In the genomic region with DNA sequence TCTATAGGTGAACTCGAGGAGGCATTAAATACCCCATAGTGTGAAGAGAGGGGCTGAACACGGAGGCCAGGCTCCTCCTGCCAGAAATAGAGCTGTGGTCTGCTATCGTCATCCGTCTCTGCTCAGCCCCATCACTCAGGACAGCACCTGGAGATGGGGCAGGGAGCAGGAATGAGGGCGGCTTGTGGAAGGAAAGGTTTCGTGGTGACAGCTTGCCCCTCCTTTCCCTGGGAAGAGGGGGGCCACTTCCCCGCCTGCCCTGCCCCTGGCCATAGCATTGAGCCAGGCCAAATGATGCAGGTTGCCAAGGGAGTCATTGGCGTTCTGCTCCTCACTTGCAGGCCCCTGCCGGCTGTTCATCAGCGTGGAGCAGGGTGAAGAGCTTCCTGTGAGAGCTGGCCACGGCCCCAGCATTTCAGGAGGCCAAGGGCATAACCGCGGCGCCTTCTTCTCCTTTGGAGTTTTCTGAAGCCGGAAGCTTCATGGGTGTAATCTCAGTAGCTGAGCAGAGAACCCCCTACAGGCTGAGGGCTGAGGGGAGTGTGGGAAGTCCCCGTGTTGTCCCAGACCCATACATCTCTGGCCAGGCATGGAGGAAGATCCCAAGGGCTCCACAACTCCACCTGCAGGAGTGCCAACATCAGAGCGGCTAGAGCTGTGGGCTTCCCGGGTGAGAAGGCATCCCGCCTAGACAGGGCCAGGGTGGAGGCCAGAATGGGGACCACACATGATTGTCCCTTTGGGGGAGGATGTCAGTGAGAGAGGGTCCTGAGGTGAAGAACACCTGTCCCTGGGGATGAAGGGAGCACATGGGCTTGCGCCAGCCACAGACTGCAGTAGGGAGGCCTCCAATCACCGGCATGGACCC, we compare ENCODE assay signal across 18 cellular contexts.
DNase-seq lines count a peak whose midpoint lies in the region; ATAC-seq, FAIRE-seq and TF ChIP-seq lines count a peak whose summit lies in the region.
"Had no signal": no experiment of that assay in that cellular context is flagged by ENCODE, and none has a peak within 500 bp of the region (broad histone marks: within the 10 kb centered on the region; RNA-seq: fewer than 3 reads in every experiment).

No MANE protein-coding gene starts in this region.

- H3K9me3 Mint-ChIP-seq in activated CD4-positive, alpha-beta T cell treated with anti-CD3 and anti-CD28 coated beads, Interleukin-2, amount 10 ng/mL, durations not matched to agents 24 days and 14 days: no peaks in the 10 kb centered on the region
- H3K9me3 Mint-ChIP-seq: CD4-positive, alpha-beta T cell had no signal

- no peaks in the 10 kb centered on the region for H3K4me1 Mint-ChIP-seq in activated CD4-positive, alpha-beta T cell treated with anti-CD3 and anti-CD28 coated beads, Interleukin-2, amount 10 ng/mL, durations not matched to agents 24 days and 14 days

- no peaks in the 10 kb centered on the region for H3K36me3 Mint-ChIP-seq in activated CD4-positive, alpha-beta T cell treated with anti-CD3 and anti-CD28 coated beads, Interleukin-2, amount 10 ng/mL, durations not matched to agents 24 days and 14 days (ENCODE audit: low read depth)

- WGBS in right cardiac atrium: 78% methylated on average over 21 of the region's 21 CpGs
- 55% methylated on average over 20 of the region's 21 CpGs for WGBS in HepG2 (ENCODE audit: low lambda C conversion rate)

- CTCF ChIA-PET in HepG2 (lab: Yijun Ruan, JAX; ENCODE audit: low intra/inter-chr PET ratio, low total read pairs): no interaction called here

- TF ChIP-seq EP300 in HepG2 (IDR thresholded peaks at IDR 0.05; ENCODE audit: low read depth in 2 of 2, low read length in 2 of 2): no peak
- no peak for TF ChIP-seq EP300 in HepG2 (CRISPR knock-in tag; IDR thresholded peaks at IDR 0.05; ENCODE audit: borderline replicate concordance)

- H3K27ac ChIP-seq in right cardiac atrium (ENCODE audit: low read length) (no peak overlapping the region), left ventricle myocardium inferior (replicated peaks) (no peak overlapping the region), HepG2 (ENCODE audit: extremely low read length, insufficient read depth, low read length) (no peak overlapping the region)
- H3K27ac ChIP-seq: KMS-11 had no signal

- no TSS peak for BruUV-seq in HepG2 (replicated peaks; lab: Mats Ljungman, UMichigan)

- no peaks in the 10 kb centered on the region for H3K79me2 ChIP-seq in HepG2 (ENCODE audit: insufficient read depth, low read length)

- H3K9me3 ChIP-seq in right cardiac atrium (ENCODE audit: control insufficient read depth, low read length) (no peaks in the 10 kb centered on the region), left ventricle myocardium inferior (replicated peaks) (peaks cover 11% of the 10 kb centered on the region), HepG2 (ENCODE audit: low read length) (0 out of 2 replicates have a peak, but pooled peaks cover under 1% of the 10 kb centered on the region)

- H3K4me3 ChIP-seq in right cardiac atrium (ENCODE audit: low read length) (no peak overlapping the region), left ventricle myocardium inferior (no peak overlapping the region), HepG2 (replicated peaks in 1 of 3; ENCODE audit: insufficient read depth in 1 of 3, low read depth in 2 of 3, low read length in 3 of 3) (no peak overlapping the region)

- H3K27me3 Mint-ChIP-seq in activated CD4-positive, alpha-beta T cell treated with anti-CD3 and anti-CD28 coated beads, Interleukin-2, amount 10 ng/mL, durations not matched to agents 24 days and 14 days: no peaks in the 10 kb centered on the region
- H3K27me3 Mint-ChIP-seq: CD4-positive, alpha-beta T cell had no signal

- intact Hi-C loops in right cardiac atrium (cut with DNase I): no loop called here
- intact Hi-C loops in left ventricle myocardium inferior (cut with micrococcal nuclease): no loop called here
- intact Hi-C loops in HepG2 (cut with micrococcal nuclease; ENCODE audit: unreplicated experiment): no loop called here
- intact Hi-C loops in posterior vena cava (cut with DNase I): no loop called here
- intact Hi-C loops in activated CD4-positive, alpha-beta T cell treated with anti-CD3 and anti-CD28 coated beads, Interleukin-2, amount 10 ng/mL, durations not matched to agents 24 days and 14 days (cut with micrococcal nuclease): no loop called here

- DNase-seq in right cardiac atrium (no peak), left ventricle myocardium inferior (no peak), HepG2 (ENCODE audit: low spot score) (no peak), posterior vena cava (ENCODE audit: low spot score) (peak; percentile 67), frontal cortex (ENCODE audit: low spot score in 2 of 2) (no peak)
- DNase-seq in activated CD4-positive, alpha-beta T cell treated with anti-CD3 and anti-CD28 coated beads, Interleukin-2, amount 10 ng/mL, durations not matched to agents 24 days and 14 days: no peak
- DNase-seq: AML-193; Calu3; CD4-positive, alpha-beta T cell; NCI-H1092 treated with DMSO at 0.1 percent for 48 hours; NCI-H1694; NCI-H69; PC-3 had no signal

- H3K4me3 Mint-ChIP-seq in activated CD4-positive, alpha-beta T cell treated with anti-CD3 and anti-CD28 coated beads, Interleukin-2, amount 10 ng/mL, durations not matched to agents 24 days and 14 days: no peak overlapping the region
- H3K4me3 Mint-ChIP-seq: CD4-positive, alpha-beta T cell had no signal

- H3K36me3 ChIP-seq in left ventricle myocardium inferior: no peaks in the 10 kb centered on the region
- no peaks in the 10 kb centered on the region for H3K36me3 ChIP-seq in HepG2 (replicated peaks in 1 of 2; ENCODE audit: control insufficient read depth in 1 of 2, insufficient read depth in 2 of 2, low read length in 2 of 2)

- TF ChIP-seq CTCF in left ventricle myocardium inferior (IDR thresholded peaks at IDR 0.05; ENCODE audit: borderline replicate concordance): no peak
- 0 out of 2 replicates have a peak, but pooled peaks have one; percentile 10 for TF ChIP-seq CTCF in HepG2 (CRISPR knock-in tag; IDR thresholded peaks at IDR 0.05)

- H3K27me3 ChIP-seq in right cardiac atrium (ENCODE audit: control insufficient read depth, insufficient read depth) (no peaks in the 10 kb centered on the region), left ventricle myocardium inferior (ENCODE audit: low read depth) (peaks cover 15% of the 10 kb centered on the region), HepG2 (ENCODE audit: control insufficient read depth in 1 of 2, insufficient read depth in 2 of 2, low read length in 2 of 2) (peaks cover 4 to 20% of the 10 kb centered on the region in 2 experiments; a peak in 3 of 5 replicates)

- H3K4me2 ChIP-seq in HepG2 (ENCODE audit: low read depth, low read length): no peak overlapping the region
- H3K4me2 ChIP-seq: KMS-11 had no signal

- ATAC-seq in right cardiac atrium (peak; percentile 9 to 12), HepG2 (peak; percentile 11; the same call in 1 of the 3 replicates), GM18873 (IDR thresholded peaks at IDR 0.05; ENCODE audit: low FRiP score, unreplicated experiment) (no peak)
- ATAC-seq: PC-3 had no signal

- no peak overlapping the region for H3K9ac ChIP-seq in HepG2 (ENCODE audit: insufficient read depth, low read depth, low read length)
- H3K9ac ChIP-seq: KMS-11 had no signal

- H3K27ac Mint-ChIP-seq in activated CD4-positive, alpha-beta T cell treated with anti-CD3 and anti-CD28 coated beads, Interleukin-2, amount 10 ng/mL, durations not matched to agents 24 days and 14 days: no peak overlapping the region
- H3K27ac Mint-ChIP-seq: CD4-positive, alpha-beta T cell had no signal

- no peak overlapping the region for H2AFZ ChIP-seq in HepG2 (ENCODE audit: low read length)

- in situ Hi-C loops in HepG2 (cut with HindIII; ENCODE audit: extremely low pct_ligation_motif_present, low pct_unique_long_range_greater_than_20kb): no loop called here

- H4K20me1 ChIP-seq in HepG2 (ENCODE audit: insufficient read depth, low read length): no peaks in the 10 kb centered on the region

- TF ChIP-seq POLR2A in HepG2 (IDR thresholded peaks at IDR 0.05; ENCODE audit: insufficient read depth in 1 of 2, low read depth in 2 of 2, low read length in 2 of 2): no peak

- H3K4me1 ChIP-seq in right cardiac atrium (ENCODE audit: control insufficient read depth, insufficient read depth, low read length) (no peaks in the 10 kb centered on the region), left ventricle myocardium inferior (peaks cover 3% of the 10 kb centered on the region), HepG2 (ENCODE audit: insufficient read depth, low read length) (peaks cover 36% of the 10 kb centered on the region)

- FAIRE-seq in HepG2 (lab: Jason Lieb, UNC) (no peak), frontal cortex (lab: Jason Lieb, UNC) (no peak)
- FAIRE-seq: G401.6, GM12892, H54 had no signal

- POLR2A ChIA-PET in HepG2 (lab: Yijun Ruan, JAX): no interaction called here

- no peak for TF ChIP-seq RAD21 in HepG2 (CRISPR knock-in tag; IDR thresholded peaks at IDR 0.05)

TF ChIP-seq in HepG2, 621 proteins besides CTCF, POLR2A, EP300 and RAD21:
- no peak for TF ChIP-seq ZNF777 (CRISPR knock-in tag; IDR thresholded peaks at IDR 0.05)
- TF ChIP-seq, protein P1, sequence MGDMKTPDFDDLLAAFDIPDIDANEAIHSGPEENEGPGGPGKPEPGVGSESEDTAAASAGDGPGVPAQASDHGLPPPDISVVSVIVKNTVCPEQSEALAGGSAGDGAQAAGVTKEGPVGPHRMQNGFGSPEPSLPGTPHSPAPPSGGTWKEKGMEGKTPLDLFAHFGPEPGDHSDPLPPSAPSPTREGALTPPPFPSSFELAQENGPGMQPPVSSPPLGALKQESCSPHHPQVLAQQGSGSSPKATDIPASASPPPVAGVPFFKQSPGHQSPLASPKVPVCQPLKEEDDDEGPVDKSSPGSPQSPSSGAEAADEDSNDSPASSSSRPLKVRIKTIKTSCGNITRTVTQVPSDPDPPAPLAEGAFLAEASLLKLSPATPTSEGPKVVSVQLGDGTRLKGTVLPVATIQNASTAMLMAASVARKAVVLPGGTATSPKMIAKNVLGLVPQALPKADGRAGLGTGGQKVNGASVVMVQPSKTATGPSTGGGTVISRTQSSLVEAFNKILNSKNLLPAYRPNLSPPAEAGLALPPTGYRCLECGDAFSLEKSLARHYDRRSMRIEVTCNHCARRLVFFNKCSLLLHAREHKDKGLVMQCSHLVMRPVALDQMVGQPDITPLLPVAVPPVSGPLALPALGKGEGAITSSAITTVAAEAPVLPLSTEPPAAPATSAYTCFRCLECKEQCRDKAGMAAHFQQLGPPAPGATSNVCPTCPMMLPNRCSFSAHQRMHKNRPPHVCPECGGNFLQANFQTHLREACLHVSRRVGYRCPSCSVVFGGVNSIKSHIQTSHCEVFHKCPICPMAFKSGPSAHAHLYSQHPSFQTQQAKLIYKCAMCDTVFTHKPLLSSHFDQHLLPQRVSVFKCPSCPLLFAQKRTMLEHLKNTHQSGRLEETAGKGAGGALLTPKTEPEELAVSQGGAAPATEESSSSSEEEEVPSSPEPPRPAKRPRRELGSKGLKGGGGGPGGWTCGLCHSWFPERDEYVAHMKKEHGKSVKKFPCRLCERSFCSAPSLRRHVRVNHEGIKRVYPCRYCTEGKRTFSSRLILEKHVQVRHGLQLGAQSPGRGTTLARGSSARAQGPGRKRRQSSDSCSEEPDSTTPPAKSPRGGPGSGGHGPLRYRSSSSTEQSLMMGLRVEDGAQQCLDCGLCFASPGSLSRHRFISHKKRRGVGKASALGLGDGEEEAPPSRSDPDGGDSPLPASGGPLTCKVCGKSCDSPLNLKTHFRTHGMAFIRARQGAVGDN (CRISPR knock-in tag; IDR thresholded peaks at IDR 0.05): 0 out of 2 replicates have a peak, but pooled peaks have one; percentile 9
